In genomic region chr22:24437820-24438328, GRCh38 we compare ENCODE assay signal across 8 cellular contexts. TPM values are rescaled to one million over a fixed set of nuclear protein-coding genes. Genes with fewer than 3 reads are reported as not detected.
DNase-seq lines count a peak whose midpoint lies in the region; ATAC-seq and TF ChIP-seq lines count a peak whose summit lies in the region.

No MANE protein-coding gene starts in this region.

- 76 to 82% methylated on average over 2 to 3 of the region's 3 CpGs for WGBS in transverse colon (ENCODE audit: low coverage in 1 of 2), 2 donors
- WGBS in gastroesophageal sphincter (ENCODE audit: low coverage in 1 of 2), 2 donors = 69 to 90% methylated on average over 2 of the region's 3 CpGs

- no peaks in the 10 kb centered on the region for H3K36me3 ChIP-seq in BE2C
- H3K36me3 ChIP-seq in Panc1 (ENCODE audit: control insufficient read depth, insufficient read depth, low read length) = no peaks in the 10 kb centered on the region
- no peaks in the 10 kb centered on the region for H3K36me3 ChIP-seq in transverse colon
- peaks cover 0 to 21% of the 10 kb centered on the region in 2 donors for H3K36me3 ChIP-seq in gastroesophageal sphincter

- H3K27ac ChIP-seq in Panc1 (ENCODE audit: low read length) = no peak overlapping the region
- no peak overlapping the region for H3K27ac ChIP-seq in transverse colon
- no peak overlapping the region for H3K27ac ChIP-seq in gastroesophageal sphincter

- ATAC-seq in GM18511 (IDR thresholded peaks at IDR 0.05; ENCODE audit: unreplicated experiment) = peak; percentile 33
- peak; percentile 54; the same call in 1 of the 2 replicates for ATAC-seq in Panc1
- ATAC-seq in gastroesophageal sphincter = no peak

- POLR2A ChIA-PET in Panc1 (lab: Charles Lee) = no interaction called here

- H3K27me3 ChIP-seq in BE2C = no peaks in the 10 kb centered on the region
- H3K27me3 ChIP-seq in Panc1 (ENCODE audit: control insufficient read depth, insufficient read depth, low read length) = no peaks in the 10 kb centered on the region
- no peaks in the 10 kb centered on the region for H3K27me3 ChIP-seq in transverse colon
- no peaks in the 10 kb centered on the region for H3K27me3 ChIP-seq in gastroesophageal sphincter

- peaks cover 41% of the 10 kb centered on the region for H3K4me1 ChIP-seq in BE2C
- no peaks in the 10 kb centered on the region; the same call in 1 of the 2 replicates for H3K4me1 ChIP-seq in Panc1 (ENCODE audit: control insufficient read depth, insufficient read depth, low read length)
- peaks cover 12 to 38% (median 21%) of the 10 kb centered on the region in 4 donors for H3K4me1 ChIP-seq in transverse colon
- peaks cover 0 to 39% (median 18%) of the 10 kb centered on the region in 3 donors for H3K4me1 ChIP-seq in gastroesophageal sphincter

- TF ChIP-seq EP300 in transverse colon (IDR thresholded peaks at IDR 0.05; ENCODE audit: low read depth) (no peak), gastroesophageal sphincter (IDR thresholded peaks at IDR 0.05) (no peak)

- no peak overlapping the region for H3K4me3 ChIP-seq in BE2C (ENCODE audit: low read depth, low read length)
- H3K4me3 ChIP-seq in Panc1 (ENCODE audit: low read depth in 2 of 2, low read length in 2 of 2) = no peak overlapping the region
- H3K4me3 ChIP-seq in fibroblast of villous mesenchyme (ENCODE audit: low read depth, low read length) = no peak overlapping the region
- no peak overlapping the region for H3K4me3 ChIP-seq in transverse colon
- H3K4me3 ChIP-seq in gastroesophageal sphincter = no peak overlapping the region

- intact Hi-C loops in Panc1 (cut with micrococcal nuclease; ENCODE audit: unreplicated experiment) (no loop called here), transverse colon (cut with DNase I; ENCODE audit: low total_unique reads) (no loop called here)

- peak; percentile 57 for TF ChIP-seq CTCF in BE2C (IDR thresholded peaks at IDR 0.05; ENCODE audit: low read depth, low read length)
- TF ChIP-seq CTCF in Panc1 (IDR thresholded peaks at IDR 0.05) = no peak; the same call in 1 of the 2 replicates
- peak; percentile 28 for TF ChIP-seq CTCF in fibroblast of villous mesenchyme (IDR thresholded peaks at IDR 0.05; ENCODE audit: insufficient read depth, low read depth, low read length)
- TF ChIP-seq CTCF in transverse colon (IDR thresholded peaks at IDR 0.05) = no peak
- TF ChIP-seq CTCF in gastroesophageal sphincter (IDR thresholded peaks at IDR 0.05) = no peak

- H3K9me3 ChIP-seq in BE2C (no peaks in the 10 kb centered on the region), Panc1 (ENCODE audit: control insufficient read depth, insufficient read depth, low read depth, low read length) (no peaks in the 10 kb centered on the region), transverse colon (no peaks in the 10 kb centered on the region), gastroesophageal sphincter (no peaks in the 10 kb centered on the region)

- CTCF ChIA-PET in Panc1 (lab: Charles Lee) = interaction anchor here (0.5 to 0.8 kb wide), 2 partner anchors 15 to 65 kb away, joined by 3 to 9 read pairs; no protein-coding TSS in a partner anchor

- no TSS peak for BruUV-seq in Panc1 (replicated peaks; lab: Mats Ljungman, UMichigan)

- in situ Hi-C loops in Panc1 (cut with HindIII; ENCODE audit: low pct_unique_long_range_greater_than_20kb, low sequenced_read_pairs) = no loop called here
- in situ Hi-C loops in transverse colon (cut with MboI; ENCODE audit: low pct_ligation_motif_present in 1 of 4, low pct_unique_long_range_greater_than_20kb in 1 of 4, low sequenced_read_pairs in 3 of 4) = no loop called here

- DNase-seq in BE2C = peak; percentile 74
- DNase-seq in Panc1 (ENCODE audit: low read depth, low spot score) = peak; percentile 7
- no peak for DNase-seq in fibroblast of villous mesenchyme (ENCODE audit: low read depth)
- no peak for DNase-seq in transverse colon
- DNase-seq in NCI-H1105 treated with DMSO at 0.1 percent for 48 hours (lab: John Stamatoyannopoulos, UW) = no peak
- DNase-seq in NCI-H1092 treated with DMSO at 0.1 percent for 48 hours (lab: John Stamatoyannopoulos, UW) = no peak

- no peak for TF ChIP-seq POLR2A in transverse colon (IDR thresholded peaks at IDR 0.05)
- no peak for TF ChIP-seq POLR2A in gastroesophageal sphincter (IDR thresholded peaks at IDR 0.05)

RNA-seq across cellular contexts. Expression of gene ADORA2A, which starts 10.5 kb away (rescaled TPM):
- 5.2 TPM for polyA plus RNA-seq in BE2C (2012; ENCODE audit: insufficient read depth, insufficient read length, low read depth)
- total RNA-seq in Panc1 (2021; ENCODE audit: unreplicated experiment) = 11.5 TPM
- polyA plus RNA-seq in Panc1 (2012; ENCODE audit: insufficient read length) = 8.2 TPM
- total RNA-seq in fibroblast of villous mesenchyme = 3.2 and 3.9 TPM in 2 replicates
- total RNA-seq in transverse colon = 1 to 10 TPM in 3 of 4 donors, not detected in 1; 3.0 to 6.2 (median 3.0) TPM
- total RNA-seq in gastroesophageal sphincter = 1 to 10 TPM; 1.9 to 5.7 (median 3.3) TPM

RNA-seq across cellular contexts. Expression of gene UPB1, which starts 57.3 kb away (rescaled TPM):
- 15.2 TPM for polyA plus RNA-seq in BE2C (2012; ENCODE audit: insufficient read depth, insufficient read length, low read depth)
- total RNA-seq in Panc1 (2021; ENCODE audit: unreplicated experiment) = 0.10 TPM
- polyA plus RNA-seq in Panc1 (2012; ENCODE audit: insufficient read length) = not detected
- total RNA-seq in fibroblast of villous mesenchyme = under 0.01 and 0.32 TPM in 2 replicates
- total RNA-seq in transverse colon = under 1 TPM in 1 of 4 donors, not detected in 3; 0.32 TPM
- total RNA-seq in gastroesophageal sphincter = under 1 TPM in 3 of 4 donors, not detected in 1; 0.13 to 0.93 (median 0.50) TPM

Comparison
In these comparisons a context has a peak if more than half of its experiments do, and no peak if none do; other contexts are left out.
1. DNase-seq: peak in BE2C (single experiment) and Panc1 (single experiment); none in fibroblast of villous mesenchyme (single experiment), transverse colon (single experiment), NCI-H1105 treated with DMSO at 0.1 percent for 48 hours (single experiment) and NCI-H1092 treated with DMSO at 0.1 percent for 48 hours (single experiment).
2. CTCF ChIP-seq: peak in BE2C (single experiment) and fibroblast of villous mesenchyme (single experiment); none in Panc1 (single experiment), transverse colon (0 of 5) and gastroesophageal sphincter (0 of 4).